In the genomic region with DNA sequence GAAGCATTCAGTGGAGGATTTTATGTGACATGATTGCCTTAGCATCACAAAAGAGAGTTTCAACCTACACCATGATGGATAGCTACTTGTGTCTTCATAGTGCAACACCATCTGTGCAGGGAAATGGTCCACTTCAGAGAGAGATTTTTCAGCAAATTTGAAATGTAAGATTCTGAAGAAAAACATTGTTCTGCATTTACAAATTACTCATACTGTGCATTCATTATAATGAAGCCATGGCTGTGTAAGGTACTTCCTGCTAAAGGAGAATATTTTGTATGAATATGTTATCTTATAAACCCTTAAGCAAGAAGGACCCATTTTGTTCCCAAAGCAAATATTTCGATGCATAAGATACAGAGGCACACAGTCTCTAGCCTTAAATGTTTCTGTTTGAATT, we compare ENCODE assay signal across 15 cellular contexts. TPM values are rescaled to one million over a fixed set of nuclear protein-coding genes. Genes with fewer than 3 reads are reported as not detected.
DNase-seq lines count a peak whose midpoint lies in the region; ATAC-seq and TF ChIP-seq lines count a peak whose summit lies in the region.
"Had no signal": no experiment of that assay in that cellular context is flagged by ENCODE, and none has a peak within 500 bp of the region (broad histone marks: within the 10 kb centered on the region; RNA-seq: fewer than 3 reads in every experiment).

No MANE protein-coding gene starts in this region.

- peak; percentile 13 for ATAC-seq in GM18870 (IDR thresholded peaks at IDR 0.05; ENCODE audit: unreplicated experiment)
- ATAC-seq in HG02623 (IDR thresholded peaks at IDR 0.05; ENCODE audit: unreplicated experiment), result peak; percentile 9
- ATAC-seq in HG03521 (IDR thresholded peaks at IDR 0.05; ENCODE audit: unreplicated experiment), result peak; percentile 10

- H3K4me1 ChIP-seq in ascending aorta, result no peaks in the 10 kb centered on the region
- H3K4me1 ChIP-seq: HAP-1 had no signal

- no peaks in the 10 kb centered on the region for H3K9me3 ChIP-seq in ascending aorta
- H3K9me3 ChIP-seq: HAP-1 had no signal

- no peak overlapping the region for H3K27ac ChIP-seq in ascending aorta

- H3K27me3 ChIP-seq in ascending aorta, result no peaks in the 10 kb centered on the region

- intact Hi-C loops in ascending aorta (cut with DNase I), result no loop called here

- no peak overlapping the region for H3K4me3 ChIP-seq in ascending aorta
- H3K4me3 ChIP-seq: HAP-1 had no signal

- H3K36me3 ChIP-seq in ascending aorta, result no peaks in the 10 kb centered on the region
- H3K36me3 ChIP-seq: HAP-1 had no signal

- TF ChIP-seq CTCF in ascending aorta (IDR thresholded peaks at IDR 0.05), result no peak

- DNase-seq in NCI-H1417 treated with DMSO at 0.1 percent for 48 hours (lab: John Stamatoyannopoulos, UW) (no peak), ascending aorta (ENCODE audit: low spot score in 2 of 2) (no peak), LoVo (ENCODE audit: low spot score) (no peak), DMS 273 (lab: John Stamatoyannopoulos, UW; ENCODE audit: unreplicated experiment) (no peak)
- DNase-seq: activated CD4-positive, alpha-beta T cell treated with anti-CD3 and anti-CD28 coated beads for 48 hours; activated CD8-positive, alpha-beta memory T cell treated with anti-CD3 and anti-CD28 coated beads, Interleukin-2, amount 50 U/mL, for 48 hours; mammary epithelial cell; naive thymus-derived CD8-positive, alpha-beta T cell; NCI-H1417; NCI-H2171 treated with DMSO at 0.1 percent for 48 hours; NCI-H82 had no signal

RNA-seq across cellular contexts. Expression of gene PFKP, which starts 30.7 kb away (rescaled TPM):
- 197 TPM for total RNA-seq in ascending aorta
